Comparison of ENCODE assay signal across 25 cellular contexts in genomic region chr11:73566977-73567755, GRCh38. TPM values are rescaled to one million over a fixed set of nuclear protein-coding genes. Genes with fewer than 3 reads are reported as not detected.
DNase-seq lines count a peak whose midpoint lies in the region; TF ChIP-seq lines count a peak whose summit lies in the region.
"Had no signal": no experiment of that assay in that cellular context is flagged by ENCODE, and none has a peak within 500 bp of the region (broad histone marks: within the 10 kb centered on the region; RNA-seq: fewer than 3 reads in every experiment).

No MANE protein-coding gene starts in this region.

- no peak overlapping the region for H4K8ac ChIP-seq in mesendoderm (ENCODE audit: low read depth, low read length)

- CTCF ChIA-PET in HEK293 (lab: Yijun Ruan, JAX) = interaction anchor here (0.5 to 1.5 kb wide), 3 partner anchors 11 to 31 kb away, joined by 3 to 4 read pairs (median 3); no protein-coding TSS in a partner anchor

- no peak overlapping the region for H2BK5ac ChIP-seq in mesendoderm (ENCODE audit: low read length)

- H3K79me2 ChIP-seq in mesendoderm (ENCODE audit: control insufficient read depth, insufficient read depth, low read length) = no peaks in the 10 kb centered on the region

- peak; percentile 7 for DNase-seq in NCI-H2029 (lab: John Stamatoyannopoulos, UW)
- no peak for DNase-seq in NCI-H2029 treated with DMSO at 0.1 percent for 48 hours (lab: John Stamatoyannopoulos, UW)
- no peak for DNase-seq in chondrocyte (ENCODE audit: low spot score)
- peak; percentile 51 for DNase-seq in mesendoderm
- no peak for DNase-seq in kidney glomerular epithelial cell (lab: John Stamatoyannopoulos, UW)
- DNase-seq in stimulated activated CD4-positive, alpha-beta T cell treated with anti-CD3 and anti-CD28 coated beads, Interleukin-12 subunit alpha, Interleukin-12 subunit beta, amount 100 ng/mL, for 4 hours = no peak
- no peak for DNase-seq in NCI-H345 (lab: John Stamatoyannopoulos, UW)
- DNase-seq: activated CD4-positive, alpha-beta T cell treated with anti-CD3 and anti-CD28 coated beads, Interleukin-2, amount 10 ng/mL, durations not matched to agents 24 days and 14 days; activated CD8-positive, alpha-beta memory T cell treated with anti-CD3 and anti-CD28 coated beads, Interleukin-2, amount 10 ng/mL, durations not matched to agents 7 days and 5 days; aorta; DMS79; effector CD4-positive, alpha-beta T cell; Karpas-422; left colon; NCI-H1930; NCI-H526; pancreas; sigmoid colon; upper lobe of right lung had no signal

- peaks cover 23% of the 10 kb centered on the region for H3K4me1 ChIP-seq in HEK293 (ENCODE audit: control insufficient read depth, insufficient read depth, low read length)
- peaks cover 3% of the 10 kb centered on the region for H3K4me1 ChIP-seq in mesendoderm (ENCODE audit: control insufficient read depth, low read depth, low read length)
- H3K4me1 ChIP-seq: gastroesophageal sphincter, pancreas, upper lobe of right lung had no signal

- H3K18ac ChIP-seq in mesendoderm (ENCODE audit: low read length) = no peak overlapping the region

- H3K4ac ChIP-seq in mesendoderm (ENCODE audit: low read depth, low read length) = no peak overlapping the region

- H3K9me3 Mint-ChIP-seq in chondrocyte (ENCODE audit: low read depth) = no peaks in the 10 kb centered on the region
- H3K9me3 Mint-ChIP-seq: activated CD4-positive, alpha-beta T cell treated with anti-CD3 and anti-CD28 coated beads, Interleukin-2, amount 10 ng/mL, durations not matched to agents 24 days and 14 days; activated naive CD4-positive, alpha-beta T cell treated with anti-CD3 and anti-CD28 coated beads, Interleukin-2, amount 50 U/mL, for 72 hours; natural killer cell treated with Interleukin-12 subunit alpha and Interleukin-12 subunit beta and Interleukin-15 and Interleukin-18, amount 100 ng/mL, for 72 hours had no signal

- TF ChIP-seq CTCF in HEK293 (tag by site-specific recombination; IDR thresholded peaks at IDR 0.05) = no peak
- TF ChIP-seq CTCF in chondrocyte (IDR thresholded peaks at IDR 0.05) = no peak

- no peak overlapping the region for H2BK15ac ChIP-seq in mesendoderm (replicated peaks; ENCODE audit: low read depth)

- H4K5ac ChIP-seq in mesendoderm (ENCODE audit: low read length) = no peak overlapping the region

- H3K27ac ChIP-seq in HEK293 (ENCODE audit: extremely low read depth, low read depth, low read length) = peak overlapping the region; percentile 48
- H3K27ac ChIP-seq in mesendoderm (ENCODE audit: low read depth, low read length) = no peak overlapping the region
- H3K27ac ChIP-seq: gastroesophageal sphincter, pancreas, sigmoid colon, upper lobe of right lung had no signal

- H3K79me1 ChIP-seq in mesendoderm (ENCODE audit: low read length) = peaks cover 5% of the 10 kb centered on the region

- H2BK120ac ChIP-seq in mesendoderm (ENCODE audit: low read depth, low read length) = no peak overlapping the region

- no peaks in the 10 kb centered on the region for H3K27me3 Mint-ChIP-seq in chondrocyte (ENCODE audit: low read depth)
- H3K27me3 Mint-ChIP-seq: activated CD4-positive, alpha-beta T cell treated with anti-CD3 and anti-CD28 coated beads, Interleukin-2, amount 10 ng/mL, durations not matched to agents 24 days and 14 days; activated CD8-positive, alpha-beta memory T cell treated with anti-CD3 and anti-CD28 coated beads, Interleukin-2, amount 10 ng/mL, durations not matched to agents 7 days and 5 days; B cell; natural killer cell treated with Interleukin-12 subunit alpha and Interleukin-12 subunit beta and Interleukin-15 and Interleukin-18, amount 100 ng/mL, for 72 hours had no signal

- H3K4me1 Mint-ChIP-seq in chondrocyte (ENCODE audit: low read depth) = peaks cover 20% of the 10 kb centered on the region
- H3K4me1 Mint-ChIP-seq: activated CD8-positive, alpha-beta memory T cell treated with anti-CD3 and anti-CD28 coated beads, Interleukin-2, amount 10 ng/mL, durations not matched to agents 7 days and 5 days had no signal

- H3K4me3 ChIP-seq in HEK293 (ENCODE audit: low read depth, low read length) = no peak overlapping the region
- H3K4me3 ChIP-seq in mesendoderm (ENCODE audit: low read length) = no peak overlapping the region
- H3K4me3 ChIP-seq: gastroesophageal sphincter, GM12878, pancreas, sigmoid colon, upper lobe of right lung had no signal

- no peak overlapping the region for H3K23ac ChIP-seq in mesendoderm (ENCODE audit: low read length)

- H3K27me3 ChIP-seq in mesendoderm (ENCODE audit: insufficient read depth, low read length, poor library complexity) = no peaks in the 10 kb centered on the region
- H3K27me3 ChIP-seq: gastroesophageal sphincter, pancreas, sigmoid colon, upper lobe of right lung had no signal

- no CpG with 5 or more reads among the region's 8 CpGs for whole genome bisulfite sequencing in mesendoderm (ENCODE audit: extremely low coverage, insufficient coverage, low lambda C conversion rate)

- no peaks in the 10 kb centered on the region for H3K9me3 ChIP-seq in HEK293 (ENCODE audit: control insufficient read depth, insufficient read depth, low read depth, low read length)
- H3K9me3 ChIP-seq: gastroesophageal sphincter, pancreas, sigmoid colon, upper lobe of right lung had no signal

- H2AK5ac ChIP-seq in mesendoderm (ENCODE audit: low read length) = no peak overlapping the region

- peak overlapping the region; percentile 4 for H3K27ac Mint-ChIP-seq in chondrocyte (ENCODE audit: unreplicated experiment)
- H3K27ac Mint-ChIP-seq: activated CD4-positive, alpha-beta T cell treated with anti-CD3 and anti-CD28 coated beads, Interleukin-2, amount 10 ng/mL, durations not matched to agents 24 days and 14 days; activated CD8-positive, alpha-beta memory T cell treated with anti-CD3 and anti-CD28 coated beads, Interleukin-2, amount 10 ng/mL, durations not matched to agents 7 days and 5 days; activated naive CD4-positive, alpha-beta T cell treated with anti-CD3 and anti-CD28 coated beads, Interleukin-2, amount 50 U/mL, for 72 hours; B cell; natural killer cell treated with Interleukin-12 subunit alpha and Interleukin-12 subunit beta and Interleukin-15 and Interleukin-18, amount 100 ng/mL, for 72 hours had no signal

- H3K56ac ChIP-seq in mesendoderm (ENCODE audit: low read length) = no peak overlapping the region

- POLR2A ChIA-PET in HEK293 (lab: Yijun Ruan, JAX) = interaction anchor here (0.5 to 2.1 kb wide), 3 partner anchors 31 to 260 kb away, joined by 3 to 7 read pairs (median 4); partner anchors contain the start of gene FAM168A

- H3K4me2 ChIP-seq in mesendoderm (ENCODE audit: low read length) = no peak overlapping the region

- H3K36me3 ChIP-seq in HEK293 (ENCODE audit: control insufficient read depth in 2 of 2, insufficient read depth in 1 of 2, low read length in 2 of 2) (no peaks in the 10 kb centered on the region), mesendoderm (ENCODE audit: control insufficient read depth, insufficient read depth, low read length) (no peaks in the 10 kb centered on the region)
- H3K36me3 ChIP-seq: pancreas, sigmoid colon, upper lobe of right lung had no signal

- no peak overlapping the region for H3K4me3 Mint-ChIP-seq in chondrocyte (ENCODE audit: unreplicated experiment)
- H3K4me3 Mint-ChIP-seq: activated CD4-positive, alpha-beta T cell treated with anti-CD3 and anti-CD28 coated beads, Interleukin-2, amount 10 ng/mL, durations not matched to agents 24 days and 14 days; activated CD8-positive, alpha-beta memory T cell treated with anti-CD3 and anti-CD28 coated beads, Interleukin-2, amount 10 ng/mL, durations not matched to agents 7 days and 5 days; B cell; natural killer cell treated with Interleukin-12 subunit alpha and Interleukin-12 subunit beta and Interleukin-15 and Interleukin-18, amount 100 ng/mL, for 72 hours had no signal

- no peak overlapping the region for H3K9ac ChIP-seq in mesendoderm (ENCODE audit: low read length)

- H3K36me3 Mint-ChIP-seq in chondrocyte (ENCODE audit: low read depth) = peaks cover 6% of the 10 kb centered on the region
- H3K36me3 Mint-ChIP-seq: activated naive CD4-positive, alpha-beta T cell treated with anti-CD3 and anti-CD28 coated beads, Interleukin-2, amount 50 U/mL, for 72 hours; natural killer cell treated with Interleukin-12 subunit alpha and Interleukin-12 subunit beta and Interleukin-15 and Interleukin-18, amount 100 ng/mL, for 72 hours had no signal

TF ChIP-seq in HEK293, 187 proteins besides CTCF, POLR2A, EP300 and RAD21 (continues in another document):
- TF ChIP-seq GFI1B (tag by site-specific recombination; IDR thresholded peaks at IDR 0.05) (peak; percentile 77), ZNF692 (tag by site-specific recombination; IDR thresholded peaks at IDR 0.05) (peak; percentile 88), SP2 (tag by site-specific recombination; IDR thresholded peaks at IDR 0.05) (0 out of 2 replicates have a peak, but pooled peaks have one; percentile 27), IKZF3 (tag by site-specific recombination; IDR thresholded peaks at IDR 0.05) (peak; percentile 79), HOXD13 (CRISPR knock-in tag; IDR thresholded peaks at IDR 0.05; ENCODE audit: borderline replicate concordance) (no peak), ZNF394 (tag by site-specific recombination; IDR thresholded peaks at IDR 0.05; ENCODE audit: borderline replicate concordance) (peak; percentile 69), ZNF324 (tag by site-specific recombination; IDR thresholded peaks at IDR 0.05) (peak; percentile 80; the same call in 1 of the 2 replicates)
- TF ChIP-seq, protein P1, sequence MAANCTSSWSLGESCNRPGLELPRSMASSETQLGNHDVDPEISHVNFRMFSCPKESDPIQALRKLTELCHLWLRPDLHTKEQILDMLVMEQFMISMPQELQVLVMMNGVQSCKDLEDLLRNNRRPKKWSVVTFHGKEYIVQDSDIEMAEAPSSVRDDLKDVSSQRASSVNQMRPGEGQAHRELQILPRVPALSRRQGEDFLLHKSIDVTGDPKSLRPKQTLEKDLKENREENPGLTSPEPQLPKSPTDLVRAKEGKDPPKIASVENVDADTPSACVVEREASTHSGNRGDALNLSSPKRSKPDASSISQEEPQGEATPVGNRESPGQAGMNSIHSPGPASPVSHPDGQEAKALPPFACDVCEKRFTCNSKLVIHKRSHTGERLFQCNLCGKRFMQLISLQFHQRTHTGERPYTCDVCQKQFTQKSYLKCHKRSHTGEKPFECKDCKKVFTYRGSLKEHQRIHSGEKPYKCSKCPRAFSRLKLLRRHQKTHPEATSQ (tag by site-specific recombination; IDR thresholded peaks at IDR 0.05) = peak; percentile 69; the same call in 1 of the 2 replicates

RNA-seq across cellular contexts. Expression of gene FAM168A, which starts 30.7 kb away (rescaled TPM):
- 53.7 to 62.4 TPM (median 58.0 TPM) in 3 replicates for total RNA-seq in chondrocyte
- 10.0 TPM for polyA plus RNA-seq in mesendoderm (2013, experiment 1 of 2)
- 9.8 TPM for polyA plus RNA-seq in mesendoderm (2013, experiment 2 of 2)

Comparison
In these comparisons a context has a peak if more than half of its experiments do, and no peak if none do; other contexts are left out.
1. DNase-seq: peak in NCI-H2029 (single experiment) and mesendoderm (single experiment); none in NCI-H2029 treated with DMSO at 0.1 percent for 48 hours (single experiment), chondrocyte (single experiment), kidney glomerular epithelial cell (single experiment), stimulated activated CD4-positive, alpha-beta T cell treated with anti-CD3 and anti-CD28 coated beads, Interleukin-12 subunit alpha, Interleukin-12 subunit beta, amount 100 ng/mL, for 4 hours (single experiment) and NCI-H345 (single experiment).